ENCODE assay signal across 16 cellular contexts in the genomic region with DNA sequence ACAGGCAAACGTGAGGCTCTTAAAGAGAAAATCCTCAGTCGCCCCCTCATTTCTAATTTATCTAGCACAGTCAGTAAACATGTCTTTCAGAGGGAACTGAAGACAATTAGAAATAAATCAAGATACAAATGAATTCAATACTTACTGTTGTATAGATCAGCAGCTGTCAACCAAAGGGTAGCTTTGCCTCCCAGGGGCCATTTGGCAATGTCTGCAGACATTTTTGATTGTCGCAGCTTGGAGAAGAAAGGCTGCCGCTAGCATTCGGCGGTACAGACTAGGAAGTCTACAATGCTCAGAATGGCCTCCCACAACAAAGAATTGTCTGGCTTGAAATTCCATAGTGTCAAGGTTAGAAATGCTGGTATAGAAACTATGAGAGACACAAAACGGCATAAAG.
"Had no signal": no experiment of that assay in that cellular context is flagged by ENCODE, and none has a peak within 500 bp of the region (broad histone marks: within the 10 kb centered on the region; RNA-seq: fewer than 3 reads in every experiment).

No MANE protein-coding gene starts in this region.

- H3K9ac ChIP-seq: SK-N-SH had no signal

- H3K9me3 ChIP-seq: adrenal gland, prostate gland, SK-N-SH, spleen, thyroid gland had no signal

- H3K4me2 ChIP-seq: SK-N-SH had no signal

- H3K4me3 Mint-ChIP-seq: activated CD4-positive, alpha-beta T cell treated with anti-CD3 and anti-CD28 coated beads, Interleukin-2, amount 10 ng/mL, durations not matched to agents 7 days and 5 days; activated CD8-positive, alpha-beta T cell treated with anti-CD3 and anti-CD28 coated beads for 36 hours; activated naive CD8-positive, alpha-beta T cell; nephron progenitor cell had no signal

- DNase-seq: activated CD4-positive, alpha-beta T cell treated with anti-CD3 and anti-CD28 coated beads, Interleukin-2, amount 10 ng/mL, durations not matched to agents 7 days and 5 days; activated CD8-positive, alpha-beta T cell treated with anti-CD3 and anti-CD28 coated beads for 36 hours; adrenal gland; cortex of kidney; foreskin fibroblast; kidney; mammary epithelial cell; nephron progenitor cell; SK-N-SH; spleen; stimulated activated CD4-positive, alpha-beta T cell treated with anti-CD3 and anti-CD28 coated beads, Interleukin-4, amount 100 ng/mL, for 1 hour; stimulated activated naive CD4-positive, alpha-beta T cell; thyroid gland had no signal

- H3K36me3 Mint-ChIP-seq: activated naive CD8-positive, alpha-beta T cell had no signal

- H3K4me1 ChIP-seq: adrenal gland, spleen, thyroid gland had no signal

- H3K27me3 ChIP-seq: adrenal gland, spleen, thyroid gland had no signal

- H3K4me3 ChIP-seq: adrenal gland, prostate gland, spleen, thyroid gland had no signal

- H3K27ac Mint-ChIP-seq: activated CD4-positive, alpha-beta T cell treated with anti-CD3 and anti-CD28 coated beads, Interleukin-2, amount 10 ng/mL, durations not matched to agents 7 days and 5 days; activated CD8-positive, alpha-beta T cell treated with anti-CD3 and anti-CD28 coated beads for 36 hours; activated naive CD8-positive, alpha-beta T cell; nephron progenitor cell had no signal

- ATAC-seq: activated CD8-positive, alpha-beta T cell treated with anti-CD3 and anti-CD28 coated beads for 36 hours; left lobe of liver had no signal

- H3K27ac ChIP-seq: prostate gland, thyroid gland had no signal

- H3K36me3 ChIP-seq: adrenal gland, prostate gland, spleen, thyroid gland had no signal

- H3K27me3 Mint-ChIP-seq: activated CD4-positive, alpha-beta T cell treated with anti-CD3 and anti-CD28 coated beads, Interleukin-2, amount 10 ng/mL, durations not matched to agents 7 days and 5 days; activated CD8-positive, alpha-beta T cell treated with anti-CD3 and anti-CD28 coated beads for 36 hours; activated naive CD8-positive, alpha-beta T cell had no signal

- H3K9me3 Mint-ChIP-seq: activated CD8-positive, alpha-beta T cell treated with anti-CD3 and anti-CD28 coated beads for 36 hours had no signal

- H3K9me2 ChIP-seq: SK-N-SH had no signal
